ENCODE assay signal across 28 cellular contexts in the genomic region with DNA sequence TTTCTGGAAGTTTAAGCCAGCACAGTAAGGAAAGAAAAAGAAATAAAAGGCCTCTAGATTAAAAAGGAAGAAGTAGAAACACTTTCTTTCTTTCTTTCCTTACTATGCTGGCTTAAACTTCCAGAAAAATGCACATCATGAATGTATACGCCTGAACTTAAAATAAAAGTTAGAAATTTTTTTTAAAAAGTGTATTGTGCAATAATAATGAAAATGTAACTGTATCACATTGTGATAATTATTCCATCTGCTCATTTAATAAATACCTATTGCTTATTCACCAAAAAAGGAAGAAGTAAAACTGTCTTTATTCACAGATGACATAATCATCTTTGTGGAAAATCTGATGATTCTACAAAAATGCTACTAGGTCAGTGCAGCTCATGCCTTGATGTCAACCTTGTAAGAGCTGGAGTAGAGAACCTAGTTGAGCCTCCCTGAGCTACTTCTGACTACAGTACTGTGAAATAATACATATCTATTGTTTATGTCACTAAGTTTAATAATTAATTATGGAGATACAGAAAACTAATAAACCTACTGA. TPM values are rescaled to one million over a fixed set of nuclear protein-coding genes. Genes with fewer than 3 reads are reported as not detected.
"Had no signal": no experiment of that assay in that cellular context is flagged by ENCODE, and none has a peak within 500 bp of the region (broad histone marks: within the 10 kb centered on the region; RNA-seq: fewer than 3 reads in every experiment).

No MANE protein-coding gene starts in this region.

- DNase-seq: activated CD4-positive, alpha-beta memory T cell treated with anti-CD3 and anti-CD28 coated beads, Interleukin-2, amount 10 ng/mL, durations not matched to agents 7 days and 5 days; activated CD4-positive, alpha-beta T cell treated with anti-CD3 and anti-CD28 coated beads for 1 hour; activated CD4-positive, alpha-beta T cell treated with anti-CD3 and anti-CD28 coated beads for 4 hours; activated CD4-positive, alpha-beta T cell treated with anti-CD3 and anti-CD28 coated beads, Interleukin-2, amount 10 ng/mL, durations not matched to agents 7 days and 5 days; activated CD4-positive, alpha-beta T cell treated with anti-CD3 and anti-CD28 coated beads, Interleukin-2, amount 50 U/mL, for 4 hours; activated CD8-positive, alpha-beta memory T cell treated with anti-CD3 and anti-CD28 coated beads, Interleukin-2, amount 50 U/mL, for 48 hours; activated effector memory CD4-positive, alpha-beta T cell treated with Interleukin-2 at 50 U/mL for 16 hours; activated gamma-delta T cell treated with Interleukin-2 at 50 U/mL for 16 hours; activated naive CD4-positive, alpha-beta T cell treated with anti-CD3 and anti-CD28 coated beads, Interleukin-2, amount 50 U/mL, for 16 hours; activated naive CD4-positive, alpha-beta T cell treated with Interleukin-2 at 50 U/mL for 16 hours; activated T-cell treated with anti-CD3 and anti-CD28 coated beads for 4 hours; activated T-cell treated with anti-CD3 and anti-CD28 coated beads, Interleukin-2, amount 50 U/mL, for 24 hours; amniotic stem cell; anterior cingulate cortex; brain microvascular endothelial cell; dorsolateral prefrontal cortex; effector memory CD4-positive, alpha-beta T cell; endodermal cell; foreskin fibroblast; head of caudate nucleus; T-helper 2 cell had no signal

- H3K36me3 ChIP-seq: brain microvascular endothelial cell had no signal

- H3K4me3 ChIP-seq: coronary artery, dorsolateral prefrontal cortex had no signal

- ATAC-seq: activated T-helper 17 cell treated with anti-CD3 and anti-CD28 coated beads, Interleukin-2, amount 50 U/mL, for 72 hours; esophagus mucosa; WTC11 had no signal

- H3K27me3 ChIP-seq: brain microvascular endothelial cell, dorsolateral prefrontal cortex had no signal

- H3K27ac ChIP-seq: brain microvascular endothelial cell, coronary artery, dorsolateral prefrontal cortex, VCaP had no signal

- FAIRE-seq: astrocyte, bronchial epithelial cell had no signal

RNA-seq across cellular contexts. Expression of a gene that starts 49.4 kb away (rescaled TPM):
- total RNA-seq: activated CD4-positive, alpha-beta memory T cell treated with anti-CD3 and anti-CD28 coated beads, Interleukin-2, amount 10 ng/mL, durations not matched to agents 7 days and 5 days; activated T-helper 17 cell treated with anti-CD3 and anti-CD28 coated beads, Interleukin-2, amount 50 U/mL, for 72 hours had no signal
